ENCODE assay signal across 35 cellular contexts in genomic region chr13:27319404-27319803, GRCh38.
"Had no signal": no experiment of that assay in that cellular context is flagged by ENCODE, and none has a peak within 500 bp of the region (broad histone marks: within the 10 kb centered on the region; RNA-seq: fewer than 3 reads in every experiment).

No MANE protein-coding gene starts in this region.

- DNase-seq: activated B cell treated with CpG ODN at 0.5 μM for 24 hours; activated CD4-positive, alpha-beta memory T cell treated with anti-CD3 and anti-CD28 coated beads for 36 hours; activated CD4-positive, alpha-beta T cell treated with anti-CD3 and anti-CD28 coated beads for 4 hours; activated CD4-positive, alpha-beta T cell treated with anti-CD3 and anti-CD28 coated beads, Interleukin-2, amount 10 ng/mL, durations not matched to agents 24 days and 14 days; activated CD4-positive, alpha-beta T cell treated with anti-CD3 and anti-CD28 coated beads, Interleukin-2, amount 50 U/mL, for 1 hour; activated CD4-positive, alpha-beta T cell treated with anti-CD3 and anti-CD28 coated beads, Interleukin-2, amount 50 U/mL, for 4 hours; activated CD4-positive, CD25-positive, alpha-beta regulatory T cell treated with anti-CD3 and anti-CD28 coated beads, Interleukin-2, amount 50 U/mL, for 72 hours; activated CD8-positive, alpha-beta memory T cell treated with anti-CD3 and anti-CD28 coated beads, Interleukin-2, amount 50 U/mL, for 4 hours; activated CD8-positive, alpha-beta T cell treated with anti-CD3 and anti-CD28 coated beads for 36 hours; activated effector memory CD4-positive, alpha-beta T cell treated with anti-CD3 and anti-CD28 coated beads, Interleukin-2, amount 50 U/mL, for 16 hours; activated gamma-delta T cell treated with Interleukin-2 at 50 U/mL for 16 hours; activated naive CD4-positive, alpha-beta T cell; activated naive CD4-positive, alpha-beta T cell treated with anti-CD3 and anti-CD28 coated beads for 36 hours; activated naive CD4-positive, alpha-beta T cell treated with anti-CD3 and anti-CD28 coated beads, Interleukin-2, amount 50 U/mL, for 16 hours; activated naive CD8-positive, alpha-beta T cell treated with anti-CD3 and anti-CD28 coated beads for 36 hours; activated T-cell treated with anti-CD3 and anti-CD28 coated beads for 4 hours; activated T-cell treated with anti-CD3 and anti-CD28 coated beads, Interleukin-2, amount 50 U/mL, for 1 hour; activated T-cell treated with anti-CD3 and anti-CD28 coated beads, Interleukin-2, amount 50 U/mL, for 4 hours; activated T-cell treated with anti-CD3 and anti-CD28 coated beads, Interleukin-2, amount 50 U/mL, for 72 hours; adrenal gland; amniotic stem cell; aorta; body of pancreas; brain microvascular endothelial cell; central memory CD4-positive, alpha-beta T cell; T-helper 1 cell; T-helper 2 cell; T-helper 9 cell had no signal

- H3K4me3 Mint-ChIP-seq: activated B cell treated with CpG ODN at 0.5 μM for 24 hours; activated CD4-positive, alpha-beta memory T cell treated with anti-CD3 and anti-CD28 coated beads for 36 hours; activated CD4-positive, alpha-beta T cell treated with anti-CD3 and anti-CD28 coated beads, Interleukin-2, amount 10 ng/mL, durations not matched to agents 24 days and 14 days; activated CD8-positive, alpha-beta T cell treated with anti-CD3 and anti-CD28 coated beads for 36 hours; activated naive CD4-positive, alpha-beta T cell treated with anti-CD3 and anti-CD28 coated beads for 36 hours; activated naive CD8-positive, alpha-beta T cell treated with anti-CD3 and anti-CD28 coated beads for 36 hours; activated T-cell treated with anti-CD3 and anti-CD28 coated beads, Interleukin-2, amount 50 U/mL, for 4 hours; activated T-cell treated with anti-CD3 and anti-CD28 coated beads, Interleukin-2, amount 50 U/mL, for 72 hours; activated T-helper 1 cell treated with anti-CD3 and anti-CD28 coated beads, Interleukin-12 subunit alpha, Interleukin-12 subunit beta, Interleukin-2, Interleukin-4 antibody, amounts not matched to agents 30 ng/mL and 10 ng/mL and 1 ng/mL, durations not matched to agents 14 hours and 24 hours and 36 hours; activated T-helper 17 cell treated with anti-CD3 and anti-CD28 coated beads, Interleukin-2, amount 50 U/mL, for 72 hours; T-helper 1 cell treated with Interleukin-12 subunit alpha and Interleukin-12 subunit beta and Interleukin-4 antibody, amounts not matched to agents 30 μg/mL and 1 μg/mL, for 36 hours; T-helper 2 cell treated with Interferon-gamma antibody and Interleukin-4, amounts not matched to agents 5 μg/mL and 100 μg/mL, for 36 hours had no signal

- H3K36me3 Mint-ChIP-seq: activated CD4-positive, alpha-beta memory T cell treated with anti-CD3 and anti-CD28 coated beads for 36 hours; activated naive CD4-positive, alpha-beta T cell treated with anti-CD3 and anti-CD28 coated beads, Interleukin-2, amount 50 U/mL, for 72 hours; activated naive CD8-positive, alpha-beta T cell treated with anti-CD3 and anti-CD28 coated beads for 36 hours had no signal

- H3K9me3 Mint-ChIP-seq: activated B cell treated with CpG ODN at 0.5 μM for 24 hours; activated CD4-positive, alpha-beta memory T cell treated with anti-CD3 and anti-CD28 coated beads for 36 hours; activated CD4-positive, alpha-beta T cell treated with anti-CD3 and anti-CD28 coated beads, Interleukin-2, amount 10 ng/mL, durations not matched to agents 24 days and 14 days; activated CD8-positive, alpha-beta T cell treated with anti-CD3 and anti-CD28 coated beads for 36 hours; activated naive CD4-positive, alpha-beta T cell treated with anti-CD3 and anti-CD28 coated beads for 36 hours; activated naive CD8-positive, alpha-beta T cell treated with anti-CD3 and anti-CD28 coated beads for 36 hours; activated T-cell treated with anti-CD3 and anti-CD28 coated beads, Interleukin-2, amount 50 U/mL, for 4 hours; activated T-cell treated with anti-CD3 and anti-CD28 coated beads, Interleukin-2, amount 50 U/mL, for 72 hours; activated T-helper 1 cell treated with anti-CD3 and anti-CD28 coated beads, Interleukin-12 subunit alpha, Interleukin-12 subunit beta, Interleukin-2, Interleukin-4 antibody, amounts not matched to agents 30 ng/mL and 10 ng/mL and 1 ng/mL, durations not matched to agents 14 hours and 24 hours and 36 hours; activated T-helper 17 cell treated with anti-CD3 and anti-CD28 coated beads, Interleukin-2, amount 50 U/mL, for 72 hours; T-helper 1 cell treated with Interleukin-12 subunit alpha and Interleukin-12 subunit beta and Interleukin-4 antibody, amounts not matched to agents 30 μg/mL and 1 μg/mL, for 36 hours; T-helper 2 cell treated with Interferon-gamma antibody and Interleukin-4, amounts not matched to agents 5 μg/mL and 100 μg/mL, for 36 hours had no signal

- H3K36me3 ChIP-seq: adrenal gland, brain microvascular endothelial cell, breast epithelium had no signal

- H3K27ac Mint-ChIP-seq: activated B cell treated with CpG ODN at 0.5 μM for 24 hours; activated CD4-positive, alpha-beta memory T cell treated with anti-CD3 and anti-CD28 coated beads for 36 hours; activated CD4-positive, alpha-beta T cell treated with anti-CD3 and anti-CD28 coated beads, Interleukin-2, amount 10 ng/mL, durations not matched to agents 24 days and 14 days; activated CD8-positive, alpha-beta T cell treated with anti-CD3 and anti-CD28 coated beads for 36 hours; activated naive CD4-positive, alpha-beta T cell treated with anti-CD3 and anti-CD28 coated beads for 36 hours; activated naive CD4-positive, alpha-beta T cell treated with anti-CD3 and anti-CD28 coated beads, Interleukin-2, amount 50 U/mL, for 72 hours; activated naive CD8-positive, alpha-beta T cell treated with anti-CD3 and anti-CD28 coated beads for 36 hours; activated T-cell treated with anti-CD3 and anti-CD28 coated beads, Interleukin-2, amount 50 U/mL, for 72 hours; activated T-helper 1 cell treated with anti-CD3 and anti-CD28 coated beads, Interleukin-12 subunit alpha, Interleukin-12 subunit beta, Interleukin-2, Interleukin-4 antibody, amounts not matched to agents 30 ng/mL and 10 ng/mL and 1 ng/mL, durations not matched to agents 14 hours and 24 hours and 36 hours; activated T-helper 17 cell treated with anti-CD3 and anti-CD28 coated beads, Interleukin-2, amount 50 U/mL, for 72 hours; T-helper 1 cell treated with Interleukin-12 subunit alpha and Interleukin-12 subunit beta and Interleukin-4 antibody, amounts not matched to agents 30 μg/mL and 1 μg/mL, for 36 hours; T-helper 2 cell treated with Interferon-gamma antibody and Interleukin-4, amounts not matched to agents 5 μg/mL and 100 μg/mL, for 36 hours had no signal

- H3K4me1 Mint-ChIP-seq: activated B cell treated with CpG ODN at 0.5 μM for 24 hours; activated CD4-positive, alpha-beta T cell treated with anti-CD3 and anti-CD28 coated beads, Interleukin-2, amount 10 ng/mL, durations not matched to agents 24 days and 14 days; activated T-helper 17 cell treated with anti-CD3 and anti-CD28 coated beads, Interleukin-2, amount 50 U/mL, for 72 hours had no signal

- H3K27me3 Mint-ChIP-seq: activated naive CD8-positive, alpha-beta T cell treated with anti-CD3 and anti-CD28 coated beads for 36 hours had no signal

- ATAC-seq: activated CD8-positive, alpha-beta T cell treated with anti-CD3 and anti-CD28 coated beads for 36 hours; activated naive CD4-positive, alpha-beta T cell treated with anti-CD3 and anti-CD28 coated beads, Interleukin-2, amount 50 U/mL, for 72 hours; activated T-cell treated with anti-CD3 and anti-CD28 coated beads, Interleukin-2, amount 50 U/mL, for 4 hours; activated T-cell treated with anti-CD3 and anti-CD28 coated beads, Interleukin-2, amount 50 U/mL, for 72 hours; activated T-helper 17 cell treated with anti-CD3 and anti-CD28 coated beads, Interleukin-2, amount 50 U/mL, for 72 hours; body of pancreas had no signal

- H3K4me3 ChIP-seq: adrenal gland, body of pancreas, breast epithelium had no signal

- H3K4me1 ChIP-seq: adrenal gland, body of pancreas, breast epithelium had no signal

- H3K27me3 ChIP-seq: body of pancreas had no signal

- H3K27ac ChIP-seq: adrenal gland, body of pancreas, brain microvascular endothelial cell, breast epithelium, VCaP had no signal

- H3K9me3 ChIP-seq: adrenal gland, body of pancreas, breast epithelium had no signal
